Comparison of ENCODE assay signal across 1 cellular context in the genomic region with DNA sequence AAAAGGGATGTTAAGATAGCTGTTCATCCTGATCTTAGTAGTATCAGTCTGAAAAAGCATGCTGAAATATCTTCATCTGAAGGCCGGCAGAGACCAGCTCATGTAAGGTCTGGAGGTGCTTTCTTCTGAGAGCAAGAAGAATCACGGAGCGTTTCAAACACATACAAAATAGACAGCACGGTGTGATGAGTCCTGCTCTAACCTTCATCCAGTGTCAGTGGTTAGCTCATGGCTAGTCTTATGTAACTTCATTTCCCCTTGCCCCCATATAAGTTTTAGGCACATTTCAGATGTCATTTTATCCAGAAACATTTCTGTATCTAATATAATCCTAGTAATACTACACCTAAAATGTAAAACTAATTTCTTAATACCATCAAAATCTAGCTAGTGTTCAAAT.
TF ChIP-seq lines count a peak whose summit lies in the region.

No MANE protein-coding gene starts in this region.

TF ChIP-seq in IMR-90, 13 proteins besides CTCF, POLR2A, EP300 and RAD21 (continued from another document):
- TF ChIP-seq, protein P1, sequence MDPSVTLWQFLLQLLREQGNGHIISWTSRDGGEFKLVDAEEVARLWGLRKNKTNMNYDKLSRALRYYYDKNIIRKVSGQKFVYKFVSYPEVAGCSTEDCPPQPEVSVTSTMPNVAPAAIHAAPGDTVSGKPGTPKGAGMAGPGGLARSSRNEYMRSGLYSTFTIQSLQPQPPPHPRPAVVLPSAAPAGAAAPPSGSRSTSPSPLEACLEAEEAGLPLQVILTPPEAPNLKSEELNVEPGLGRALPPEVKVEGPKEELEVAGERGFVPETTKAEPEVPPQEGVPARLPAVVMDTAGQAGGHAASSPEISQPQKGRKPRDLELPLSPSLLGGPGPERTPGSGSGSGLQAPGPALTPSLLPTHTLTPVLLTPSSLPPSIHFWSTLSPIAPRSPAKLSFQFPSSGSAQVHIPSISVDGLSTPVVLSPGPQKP (IDR thresholded peaks at IDR 0.05; ENCODE audit: borderline replicate concordance, low read depth, low read length): no peak
